In the genomic region with DNA sequence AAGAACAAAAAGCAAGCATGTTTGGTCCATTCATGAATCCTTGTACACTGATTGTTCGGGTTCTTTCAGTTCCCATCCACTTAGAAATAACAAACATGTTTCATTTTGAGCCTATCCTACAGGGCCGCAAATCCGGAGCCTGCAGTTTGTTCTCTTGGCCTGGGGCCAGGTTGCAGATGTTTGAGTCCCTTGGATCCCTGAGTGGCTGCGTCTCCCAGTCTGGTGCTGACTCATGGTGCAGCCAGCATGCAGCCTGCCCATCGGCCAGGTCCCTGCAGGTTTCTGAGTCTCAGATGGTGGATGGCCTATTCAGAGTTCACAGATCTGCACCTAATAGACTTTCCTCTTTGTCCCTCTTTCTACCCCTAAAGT, we compare ENCODE assay signal across 8 cellular contexts. TPM values are rescaled to one million over a fixed set of nuclear protein-coding genes. Genes with fewer than 3 reads are reported as not detected.
DNase-seq lines count a peak whose midpoint lies in the region; ATAC-seq and TF ChIP-seq lines count a peak whose summit lies in the region.

No MANE protein-coding gene starts in this region.

- H3K4me3 ChIP-seq in SK-N-MC (peak overlapping the region; percentile 71), hepatocyte (no peak overlapping the region), thyroid gland (replicated peaks in 1 of 3) (no peak overlapping the region), Caco-2 (ENCODE audit: low read depth, low read length) (no peak overlapping the region)

- intact Hi-C loops in thyroid gland (cut with DNase I): loop anchor here (10.0 kb wide), 1 partner anchor 132 kb away; no protein-coding TSS in a partner anchor
- intact Hi-C loops in Caco-2 (cut with micrococcal nuclease; ENCODE audit: unreplicated experiment): loop anchor here (5.0 to 10.0 kb wide), 3 partner anchors 82 to 355 kb away; a partner anchor contains a TSS

- peaks cover 2% of the 10 kb centered on the region for H3K27me3 Mint-ChIP-seq in activated CD8-positive, alpha-beta memory T cell treated with anti-CD3 and anti-CD28 coated beads, Interleukin-2, amount 10 ng/mL, durations not matched to agents 7 days and 5 days
- no peaks in the 10 kb centered on the region for H3K27me3 Mint-ChIP-seq in Caco-2 (ENCODE audit: insufficient read depth, unreplicated experiment)
- H3K27me3 Mint-ChIP-seq in naive thymus-derived CD8-positive, alpha-beta T cell: no peaks in the 10 kb centered on the region

- CTCF ChIA-PET in activated CD8-positive, alpha-beta memory T cell treated with anti-CD3 and anti-CD28 coated beads, Interleukin-2, amount 10 ng/mL, durations not matched to agents 7 days and 5 days (lab: Charles Lee): interaction anchor here (0.6 to 4.8 kb wide), 11 partner anchors 9 to 355 kb away, joined by 3 to 51 read pairs (median 8); no protein-coding TSS in a partner anchor
- CTCF ChIA-PET in Caco-2 (lab: Charles Lee): no interaction called here

- peak; percentile 42 for DNase-seq in activated CD8-positive, alpha-beta memory T cell treated with anti-CD3 and anti-CD28 coated beads, Interleukin-2, amount 10 ng/mL, durations not matched to agents 7 days and 5 days
- no peak for DNase-seq in activated CD8-positive, alpha-beta memory T cell treated with anti-CD3 and anti-CD28 coated beads, Interleukin-2, amount 50 U/mL, for 4 hours
- DNase-seq in SK-N-MC (ENCODE audit: low read depth, low spot score): peak; percentile 67
- peak; percentile 82 for DNase-seq in hepatocyte (ENCODE audit: low spot score)
- peak; percentile 56 to 81 for DNase-seq in thyroid gland
- no peak for DNase-seq in Caco-2
- DNase-seq in stimulated activated naive CD4-positive, alpha-beta T cell treated with Interleukin-2 at 50 U/mL for 16 hours (lab: John Stamatoyannopoulos, UW): no peak
- DNase-seq in naive thymus-derived CD8-positive, alpha-beta T cell: no peak

- peaks cover 9% of the 10 kb centered on the region for H3K4me1 ChIP-seq in hepatocyte (ENCODE audit: insufficient read depth)
- H3K4me1 ChIP-seq in thyroid gland: peaks cover 22 to 27% of the 10 kb centered on the region in 2 donors
- peaks cover 21% of the 10 kb centered on the region for H3K4me1 ChIP-seq in Caco-2

- H3K27me3 ChIP-seq in hepatocyte: no peaks in the 10 kb centered on the region
- no peaks in the 10 kb centered on the region for H3K27me3 ChIP-seq in thyroid gland
- no peaks in the 10 kb centered on the region for H3K27me3 ChIP-seq in Caco-2 (replicated peaks; ENCODE audit: control insufficient read depth, insufficient read depth, low read length)

- no peaks in the 10 kb centered on the region for H3K9me3 ChIP-seq in SK-N-MC (ENCODE audit: low read depth, low read length)
- no peaks in the 10 kb centered on the region for H3K9me3 ChIP-seq in hepatocyte (ENCODE audit: low read depth)
- H3K9me3 ChIP-seq in thyroid gland: no peaks in the 10 kb centered on the region
- H3K9me3 ChIP-seq in Caco-2: no peaks in the 10 kb centered on the region

- no peaks in the 10 kb centered on the region for H3K9me3 Mint-ChIP-seq in activated CD8-positive, alpha-beta memory T cell treated with anti-CD3 and anti-CD28 coated beads, Interleukin-2, amount 10 ng/mL, durations not matched to agents 7 days and 5 days (ENCODE audit: low read depth)
- no peaks in the 10 kb centered on the region for H3K9me3 Mint-ChIP-seq in Caco-2 (ENCODE audit: unreplicated experiment)
- no peaks in the 10 kb centered on the region for H3K9me3 Mint-ChIP-seq in naive thymus-derived CD8-positive, alpha-beta T cell

- H2AFZ ChIP-seq in hepatocyte: no peak overlapping the region

- H3K4me3 Mint-ChIP-seq in activated CD8-positive, alpha-beta memory T cell treated with anti-CD3 and anti-CD28 coated beads, Interleukin-2, amount 10 ng/mL, durations not matched to agents 7 days and 5 days: no peak overlapping the region
- no peak overlapping the region for H3K4me3 Mint-ChIP-seq in Caco-2 (ENCODE audit: unreplicated experiment)
- H3K4me3 Mint-ChIP-seq in naive thymus-derived CD8-positive, alpha-beta T cell: no peak overlapping the region

- no peak overlapping the region for H3K27ac Mint-ChIP-seq in activated CD8-positive, alpha-beta memory T cell treated with anti-CD3 and anti-CD28 coated beads, Interleukin-2, amount 10 ng/mL, durations not matched to agents 7 days and 5 days
- H3K27ac Mint-ChIP-seq in Caco-2 (ENCODE audit: unreplicated experiment): no peak overlapping the region
- H3K27ac Mint-ChIP-seq in naive thymus-derived CD8-positive, alpha-beta T cell: peak overlapping the region in 1 of 10 donors; percentile 17

- H3K4me2 ChIP-seq in hepatocyte: peak overlapping the region; percentile 4

- peaks cover 1% of the 10 kb centered on the region for H3K36me3 Mint-ChIP-seq in activated CD8-positive, alpha-beta memory T cell treated with anti-CD3 and anti-CD28 coated beads, Interleukin-2, amount 10 ng/mL, durations not matched to agents 7 days and 5 days
- peaks cover 10% of the 10 kb centered on the region for H3K36me3 Mint-ChIP-seq in Caco-2 (ENCODE audit: insufficient read depth, unreplicated experiment)
- no peaks in the 10 kb centered on the region for H3K36me3 Mint-ChIP-seq in naive thymus-derived CD8-positive, alpha-beta T cell

- H3K9ac ChIP-seq in SK-N-MC (ENCODE audit: insufficient read length): peak overlapping the region; percentile 67

- H3K27ac ChIP-seq in SK-N-MC (peak overlapping the region; percentile 99), hepatocyte (no peak overlapping the region), thyroid gland (peak overlapping the region in 1 of 3 donors; percentile 17)

- 31% methylated on average over 5 of the region's 5 CpGs for WGBS in hepatocyte (ENCODE audit: low lambda C conversion rate, missing lambda C conversion rate)
- WGBS in thyroid gland, 2 donors: 47 to 55% methylated on average over 5 of the region's 5 CpGs

- H3K4me1 Mint-ChIP-seq in activated CD8-positive, alpha-beta memory T cell treated with anti-CD3 and anti-CD28 coated beads, Interleukin-2, amount 10 ng/mL, durations not matched to agents 7 days and 5 days: peaks cover 33% of the 10 kb centered on the region
- H3K4me1 Mint-ChIP-seq in Caco-2 (ENCODE audit: low read depth, unreplicated experiment): peaks cover 5% of the 10 kb centered on the region
- peaks cover 13 to 34% (median 30%) of the 10 kb centered on the region in 4 donors for H3K4me1 Mint-ChIP-seq in naive thymus-derived CD8-positive, alpha-beta T cell

- no peak for TF ChIP-seq POLR2A in thyroid gland (IDR thresholded peaks at IDR 0.05)

- peaks cover 7% of the 10 kb centered on the region; the same call in 1 of the 2 replicates for H3K36me3 ChIP-seq in SK-N-MC (ENCODE audit: insufficient read depth, low read length)
- H3K36me3 ChIP-seq in hepatocyte (replicated peaks; ENCODE audit: insufficient read depth, low read depth): no peaks in the 10 kb centered on the region
- H3K36me3 ChIP-seq in thyroid gland: no peaks in the 10 kb centered on the region
- no peaks in the 10 kb centered on the region for H3K36me3 ChIP-seq in Caco-2 (ENCODE audit: control insufficient read depth, insufficient read depth, low read length)

- POLR2A ChIA-PET in Caco-2 (lab: Charles Lee): no interaction called here
- POLR2A ChIA-PET in naive thymus-derived CD8-positive, alpha-beta T cell (lab: Charles Lee): interaction anchor here (1.3 kb wide), 1 partner anchor 131 kb away, joined by 3 read pairs; no protein-coding TSS in a partner anchor

- peaks cover 31% of the 10 kb centered on the region for H3K79me2 ChIP-seq in hepatocyte

- peaks cover 17% of the 10 kb centered on the region for H4K20me1 ChIP-seq in hepatocyte (ENCODE audit: insufficient read depth, poor library complexity, severe bottlenecking)

- BruUV-seq in Caco-2 (replicated peaks; lab: Mats Ljungman, UMichigan): no TSS peak

- H3K9me2 ChIP-seq in hepatocyte (replicated peaks; ENCODE audit: insufficient read depth): no peaks in the 10 kb centered on the region

- no peak for TF ChIP-seq CTCF in hepatocyte (IDR thresholded peaks at IDR 0.05; ENCODE audit: poor library complexity)
- TF ChIP-seq CTCF in thyroid gland (IDR thresholded peaks at IDR 0.05): no peak
- no peak for TF ChIP-seq CTCF in Caco-2 (IDR thresholded peaks at IDR 0.05; ENCODE audit: insufficient read depth in 1 of 2, low read depth in 1 of 2, low read length in 1 of 2, severe bottlenecking in 1 of 2, unreplicated experiment in 1 of 2)

- no peak for ATAC-seq in activated CD8-positive, alpha-beta memory T cell treated with anti-CD3 and anti-CD28 coated beads, Interleukin-2, amount 10 ng/mL, durations not matched to agents 7 days and 5 days
- no peak for ATAC-seq in naive thymus-derived CD8-positive, alpha-beta T cell

RNA-seq across cellular contexts. Expression of a gene that starts 1.9 kb away (rescaled TPM):
- 100 to 1,000 TPM; 308 to 325 TPM for total RNA-seq in activated CD8-positive, alpha-beta memory T cell treated with anti-CD3 and anti-CD28 coated beads, Interleukin-2, amount 10 ng/mL, durations not matched to agents 7 days and 5 days
- total RNA-seq in hepatocyte: 342 and 405 TPM in 2 replicates
- 141 and 164 TPM in 2 replicates for polyA plus RNA-seq in hepatocyte
- total RNA-seq in thyroid gland: 100 to 1,000 TPM; 464 to 818 (median 553) TPM
- 349 and 351 TPM in 2 replicates for total RNA-seq in Caco-2 (2022)
- total RNA-seq in naive thymus-derived CD8-positive, alpha-beta T cell: 100 to 1,000 TPM; 257 to 278 TPM
- polyA plus RNA-seq in naive thymus-derived CD8-positive, alpha-beta T cell: 10 to 100 TPM; 23.4 to 42.0 (median 30.5) TPM

Comparison
In these comparisons a context has a peak if more than half of its experiments do, and no peak if none do; other contexts are left out.
1. DNase-seq: peak in activated CD8-positive, alpha-beta memory T cell treated with anti-CD3 and anti-CD28 coated beads, Interleukin-2, amount 10 ng/mL, durations not matched to agents 7 days and 5 days (single experiment), SK-N-MC (single experiment), hepatocyte (single experiment) and thyroid gland (2 of 2); none in activated CD8-positive, alpha-beta memory T cell treated with anti-CD3 and anti-CD28 coated beads, Interleukin-2, amount 50 U/mL, for 4 hours (single experiment), Caco-2 (0 of 2), stimulated activated naive CD4-positive, alpha-beta T cell treated with Interleukin-2 at 50 U/mL for 16 hours (single experiment) and naive thymus-derived CD8-positive, alpha-beta T cell (0 of 10).